In the genomic region with DNA sequence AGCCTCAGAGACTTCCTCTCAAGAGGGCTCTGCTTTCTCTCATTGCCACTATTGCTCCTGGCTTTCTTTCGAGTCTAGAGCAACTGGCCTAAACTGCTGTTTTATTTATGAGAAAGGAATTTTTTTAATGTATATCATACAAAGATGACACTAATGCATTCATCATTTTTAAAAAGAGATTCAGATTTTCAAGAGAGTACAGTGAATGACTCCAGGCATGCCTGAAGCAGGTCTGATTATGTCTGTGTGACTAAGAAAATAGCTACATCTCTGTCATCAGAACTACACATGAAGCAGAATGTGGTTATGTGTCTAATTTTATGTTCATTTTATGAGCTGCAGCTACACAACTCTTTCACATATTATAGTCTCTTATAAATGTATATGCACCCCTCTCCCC, we compare ENCODE assay signal across 1 cellular context.
TF ChIP-seq lines count a peak whose summit lies in the region.

No MANE protein-coding gene starts in this region.

TF ChIP-seq in SK-N-SH, 30 proteins besides CTCF, POLR2A, EP300 and RAD21 (continued from another document):
- TF ChIP-seq, protein P1, sequence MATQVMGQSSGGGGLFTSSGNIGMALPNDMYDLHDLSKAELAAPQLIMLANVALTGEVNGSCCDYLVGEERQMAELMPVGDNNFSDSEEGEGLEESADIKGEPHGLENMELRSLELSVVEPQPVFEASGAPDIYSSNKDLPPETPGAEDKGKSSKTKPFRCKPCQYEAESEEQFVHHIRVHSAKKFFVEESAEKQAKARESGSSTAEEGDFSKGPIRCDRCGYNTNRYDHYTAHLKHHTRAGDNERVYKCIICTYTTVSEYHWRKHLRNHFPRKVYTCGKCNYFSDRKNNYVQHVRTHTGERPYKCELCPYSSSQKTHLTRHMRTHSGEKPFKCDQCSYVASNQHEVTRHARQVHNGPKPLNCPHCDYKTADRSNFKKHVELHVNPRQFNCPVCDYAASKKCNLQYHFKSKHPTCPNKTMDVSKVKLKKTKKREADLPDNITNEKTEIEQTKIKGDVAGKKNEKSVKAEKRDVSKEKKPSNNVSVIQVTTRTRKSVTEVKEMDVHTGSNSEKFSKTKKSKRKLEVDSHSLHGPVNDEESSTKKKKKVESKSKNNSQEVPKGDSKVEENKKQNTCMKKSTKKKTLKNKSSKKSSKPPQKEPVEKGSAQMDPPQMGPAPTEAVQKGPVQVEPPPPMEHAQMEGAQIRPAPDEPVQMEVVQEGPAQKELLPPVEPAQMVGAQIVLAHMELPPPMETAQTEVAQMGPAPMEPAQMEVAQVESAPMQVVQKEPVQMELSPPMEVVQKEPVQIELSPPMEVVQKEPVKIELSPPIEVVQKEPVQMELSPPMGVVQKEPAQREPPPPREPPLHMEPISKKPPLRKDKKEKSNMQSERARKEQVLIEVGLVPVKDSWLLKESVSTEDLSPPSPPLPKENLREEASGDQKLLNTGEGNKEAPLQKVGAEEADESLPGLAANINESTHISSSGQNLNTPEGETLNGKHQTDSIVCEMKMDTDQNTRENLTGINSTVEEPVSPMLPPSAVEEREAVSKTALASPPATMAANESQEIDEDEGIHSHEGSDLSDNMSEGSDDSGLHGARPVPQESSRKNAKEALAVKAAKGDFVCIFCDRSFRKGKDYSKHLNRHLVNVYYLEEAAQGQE (IDR thresholded peaks at IDR 0.05; ENCODE audit: low read depth, low read length): no peak
- TF ChIP-seq, protein P2, sequence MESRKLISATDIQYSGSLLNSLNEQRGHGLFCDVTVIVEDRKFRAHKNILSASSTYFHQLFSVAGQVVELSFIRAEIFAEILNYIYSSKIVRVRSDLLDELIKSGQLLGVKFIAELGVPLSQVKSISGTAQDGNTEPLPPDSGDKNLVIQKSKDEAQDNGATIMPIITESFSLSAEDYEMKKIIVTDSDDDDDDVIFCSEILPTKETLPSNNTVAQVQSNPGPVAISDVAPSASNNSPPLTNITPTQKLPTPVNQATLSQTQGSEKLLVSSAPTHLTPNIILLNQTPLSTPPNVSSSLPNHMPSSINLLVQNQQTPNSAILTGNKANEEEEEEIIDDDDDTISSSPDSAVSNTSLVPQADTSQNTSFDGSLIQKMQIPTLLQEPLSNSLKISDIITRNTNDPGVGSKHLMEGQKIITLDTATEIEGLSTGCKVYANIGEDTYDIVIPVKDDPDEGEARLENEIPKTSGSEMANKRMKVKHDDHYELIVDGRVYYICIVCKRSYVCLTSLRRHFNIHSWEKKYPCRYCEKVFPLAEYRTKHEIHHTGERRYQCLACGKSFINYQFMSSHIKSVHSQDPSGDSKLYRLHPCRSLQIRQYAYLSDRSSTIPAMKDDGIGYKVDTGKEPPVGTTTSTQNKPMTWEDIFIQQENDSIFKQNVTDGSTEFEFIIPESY (IDR thresholded peaks at IDR 0.05; ENCODE audit: borderline replicate concordance, low read depth): no peak
- no peak for TF ChIP-seq YY1 (IDR thresholded peaks at IDR 0.05; ENCODE audit: low read depth)
- no peak for TF ChIP-seq NRF1 (IDR thresholded peaks at IDR 0.05; ENCODE audit: low read depth, low read length)
- TF ChIP-seq FOXJ3 (CRISPR knock-in tag; IDR thresholded peaks at IDR 0.05): 0 out of 2 replicates have a peak, but pooled peaks have one; percentile 36
- TF ChIP-seq CHD2 (IDR thresholded peaks at IDR 0.05; ENCODE audit: low read length, partially characterized antibody): no peak
- TF ChIP-seq MXI1 (IDR thresholded peaks at IDR 0.05; ENCODE audit: low read depth, low read length): 0 out of 2 replicates have a peak, but pooled peaks have one; percentile 14
- TF ChIP-seq GABPA (IDR thresholded peaks at IDR 0.05; ENCODE audit: low read depth): no peak
- TF ChIP-seq TEAD4 (IDR thresholded peaks at IDR 0.05; ENCODE audit: borderline replicate concordance, insufficient read depth): no peak
